ENCODE assay signal across 8 cellular contexts in the genomic region with DNA sequence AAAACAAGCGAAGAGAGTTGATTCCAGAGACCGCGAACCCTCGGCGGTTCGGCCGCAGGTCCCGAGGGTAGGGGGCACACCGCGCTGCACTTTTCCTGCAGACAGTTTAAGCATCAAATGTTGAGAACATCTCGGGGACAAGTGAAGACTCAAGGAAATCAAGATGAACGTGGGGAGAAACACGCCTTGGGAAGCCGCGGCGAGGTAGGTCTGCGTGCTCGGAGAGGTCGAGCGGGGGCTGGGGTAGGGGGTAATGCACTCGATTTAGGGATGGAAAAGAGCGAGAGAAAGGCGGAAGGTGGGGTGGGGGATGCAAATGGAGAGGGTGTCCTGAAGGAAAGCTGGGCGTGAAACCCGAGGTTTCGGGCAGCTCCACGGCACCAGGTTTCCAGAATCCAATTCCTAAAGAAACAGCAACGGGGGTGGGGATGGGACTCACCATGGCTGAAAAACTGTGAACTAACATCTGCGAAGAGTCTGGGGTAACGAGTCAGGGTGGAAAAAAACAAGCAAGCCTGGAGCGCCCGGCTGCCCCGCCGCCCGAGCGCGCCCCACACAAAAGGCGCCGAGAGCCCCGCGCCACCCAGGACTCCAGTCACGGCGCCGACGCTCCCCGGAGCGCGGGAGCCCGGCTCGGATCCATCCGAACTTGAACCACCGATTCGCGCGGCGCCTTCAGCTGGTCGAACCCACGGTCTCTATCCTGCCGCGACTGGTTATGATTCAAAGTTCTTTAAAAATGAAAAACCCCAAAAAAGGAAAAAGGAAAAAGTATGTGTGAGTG. TPM values are rescaled to one million over a fixed set of nuclear protein-coding genes. Genes with fewer than 3 reads are reported as not detected.
DNase-seq lines count a peak whose midpoint lies in the region; ATAC-seq and TF ChIP-seq lines count a peak whose summit lies in the region.

No MANE protein-coding gene starts in this region.

- H3K4me2 ChIP-seq in BLaER1 (peak overlapping the region; percentile 86), mammary epithelial cell (ENCODE audit: insufficient read depth, low read depth, low read length) (peak overlapping the region; percentile 48)

- BruUV-seq in mammary epithelial cell (replicated peaks; lab: Mats Ljungman, UMichigan): no TSS peak

- dilution Hi-C loops in mammary epithelial cell (cut with HindIII; ENCODE audit: low sequenced_read_pairs): no loop called here

- 4% methylated on average over 24 of the region's 60 CpGs for WGBS in mammary epithelial cell (ENCODE audit: low coverage, missing lambda C conversion rate)

- H4K20me1 ChIP-seq in BLaER1: peaks cover 68% of the 10 kb centered on the region
- H4K20me1 ChIP-seq in mammary epithelial cell (ENCODE audit: insufficient read depth, low read length): no peaks in the 10 kb centered on the region

- no peak overlapping the region for H2AFZ ChIP-seq in mammary epithelial cell (ENCODE audit: low read depth, low read length)

- no peak for TF ChIP-seq CTCF in mammary epithelial cell (conservative IDR thresholded peaks at IDR 0.05 in 1 of 2, IDR thresholded peaks at IDR 0.05 in 1 of 2; ENCODE audit: extremely low read depth in 1 of 2, insufficient read depth in 1 of 2, low read depth in 1 of 2, low read length in 2 of 2)

- CTCF ChIA-PET in mammary epithelial cell (lab: Charles Lee; ENCODE audit: low non-redundant PET): no interaction called here

- H3K4me1 ChIP-seq in BLaER1 (peaks cover 28% of the 10 kb centered on the region), HUES48 (ENCODE audit: control insufficient read depth, insufficient read depth, low read length) (peaks cover 65% of the 10 kb centered on the region), mammary epithelial cell (ENCODE audit: insufficient read depth, low read length) (peaks cover 19% of the 10 kb centered on the region), mucosa of rectum (ENCODE audit: control insufficient read depth in 2 of 2, insufficient read depth in 2 of 2, low read length in 2 of 2) (peaks cover 11 to 18% of the 10 kb centered on the region in 2 donors)

- H3K4me3 ChIP-seq in BLaER1: peak overlapping the region; percentile 69
- peak overlapping the region; percentile 57 for H3K4me3 ChIP-seq in HUES48 (ENCODE audit: low read depth, low read length)
- H3K4me3 ChIP-seq in mammary epithelial cell (replicated peaks in 1 of 3; ENCODE audit: insufficient read depth in 1 of 3, low read depth in 2 of 3, low read length in 3 of 3): peak overlapping the region; percentile 74 to 97 (median 84)
- H3K4me3 ChIP-seq in mucosa of rectum (ENCODE audit: low read length in 2 of 2): peak overlapping the region; percentile 70 to 84

- H3K27me3 ChIP-seq in BLaER1 (peaks cover 99% of the 10 kb centered on the region), HUES48 (ENCODE audit: control insufficient read depth, insufficient read depth, low read length) (peaks cover 99% of the 10 kb centered on the region), mammary epithelial cell (ENCODE audit: insufficient read depth, low read length) (no peaks in the 10 kb centered on the region), mucosa of rectum (ENCODE audit: control insufficient read depth in 2 of 2, insufficient read depth in 2 of 2, low read length in 2 of 2) (peaks cover 62 to 80% of the 10 kb centered on the region in 2 donors)

- in situ Hi-C loops in mammary epithelial cell (cut with MboI; ENCODE audit: low sequenced_read_pairs in 2 of 2): loop anchor here (10.0 to 25.0 kb wide), 4 partner anchors 327 to 1974 kb away; a partner anchor contains a TSS

- no peak overlapping the region for H3K27ac ChIP-seq in BLaER1
- no peak overlapping the region for H3K27ac ChIP-seq in HUES48 (ENCODE audit: low read depth, low read length)
- peak overlapping the region; percentile 95 for H3K27ac ChIP-seq in mammary epithelial cell (ENCODE audit: insufficient read depth, low read depth, low read length)
- H3K27ac ChIP-seq in mucosa of rectum (ENCODE audit: low read depth in 2 of 2, low read length in 2 of 2): no peak overlapping the region

- ATAC-seq in HG03457 (IDR thresholded peaks at IDR 0.05; ENCODE audit: unreplicated experiment) (no peak), HG03097 (IDR thresholded peaks at IDR 0.05; ENCODE audit: low FRiP score, unreplicated experiment) (no peak)

- H3K79me2 ChIP-seq in mammary epithelial cell (ENCODE audit: insufficient read depth, low read length): peaks cover 99% of the 10 kb centered on the region

- intact Hi-C loops in mammary epithelial cell (cut with micrococcal nuclease): loop anchor here (5.0 to 10.0 kb wide), 4 partner anchors 787 to 1877 kb away; no protein-coding TSS in a partner anchor

- H3K36me3 ChIP-seq in BLaER1: no peaks in the 10 kb centered on the region
- no peaks in the 10 kb centered on the region for H3K36me3 ChIP-seq in HUES48 (ENCODE audit: control insufficient read depth, insufficient read depth, low read length)
- peaks cover 26% of the 10 kb centered on the region for H3K36me3 ChIP-seq in mammary epithelial cell (ENCODE audit: insufficient read depth, low read length)
- H3K36me3 ChIP-seq in mucosa of rectum (ENCODE audit: control insufficient read depth in 2 of 2, insufficient read depth in 2 of 2, low read length in 2 of 2): no peaks in the 10 kb centered on the region

- peaks cover 7% of the 10 kb centered on the region; the same call in 1 of the 2 replicates for H3K9me3 ChIP-seq in BLaER1
- no peaks in the 10 kb centered on the region for H3K9me3 ChIP-seq in HUES48 (ENCODE audit: control insufficient read depth, insufficient read depth, low read length)
- H3K9me3 ChIP-seq in mammary epithelial cell (replicated peaks; ENCODE audit: insufficient read depth, low read length): no peaks in the 10 kb centered on the region
- H3K9me3 ChIP-seq in mucosa of rectum (ENCODE audit: control insufficient read depth in 2 of 2, low read length in 2 of 2): no peaks in the 10 kb centered on the region

- H3K9ac ChIP-seq in BLaER1: no peak overlapping the region
- no peak overlapping the region for H3K9ac ChIP-seq in HUES48 (ENCODE audit: low read depth, low read length)
- peak overlapping the region; percentile 99 for H3K9ac ChIP-seq in mammary epithelial cell (ENCODE audit: insufficient read depth, low read length)
- peak overlapping the region in 1 of 2 donors; percentile 14 for H3K9ac ChIP-seq in mucosa of rectum (ENCODE audit: low read depth in 1 of 2, low read length in 2 of 2)

- DNase-seq in mammary epithelial cell (peak; percentile 32), HCEC 1CT (no peak), NCI-H2196 treated with DMSO at 0.1 percent for 48 hours (lab: John Stamatoyannopoulos, UW; ENCODE audit: unreplicated experiment) (no peak)

RNA-seq across cellular contexts. Expression of a gene that starts 3.6 kb away (rescaled TPM):
- 100 to 1,000 TPM in 1 of 2 donors, 10 to 100 TPM in 1; 15.7 to 112 TPM for total RNA-seq in mammary epithelial cell
- polyA plus RNA-seq in mammary epithelial cell: 18.8 TPM
- polyA minus RNA-seq in mammary epithelial cell: 31.8 TPM
